Comparison of ENCODE assay signal across 1 cellular context in genomic region chr9:34072868-34073590, GRCh38.
TF ChIP-seq lines count a peak whose summit lies in the region.

No MANE protein-coding gene starts in this region.

TF ChIP-seq in HepG2, 621 proteins besides CTCF, POLR2A, EP300 and RAD21 (continued from another document and continues in another):
- no peak for TF ChIP-seq ZNF570 (CRISPR knock-in tag; IDR thresholded peaks at IDR 0.05; ENCODE audit: borderline replicate concordance)
- peak; percentile 44; the same call in 1 of the 2 replicates for TF ChIP-seq ZNF3 (CRISPR knock-in tag; IDR thresholded peaks at IDR 0.05)
- TF ChIP-seq PAF1 (CRISPR knock-in tag; IDR thresholded peaks at IDR 0.05) = no peak
- no peak for TF ChIP-seq NFKB2 (CRISPR knock-in tag; IDR thresholded peaks at IDR 0.05; ENCODE audit: borderline replicate concordance)
- TF ChIP-seq CC2D1A (CRISPR knock-in tag; IDR thresholded peaks at IDR 0.05) = no peak
- no peak for TF ChIP-seq ZNF713 (CRISPR knock-in tag; IDR thresholded peaks at IDR 0.05)
- TF ChIP-seq ZNF615 (CRISPR knock-in tag; IDR thresholded peaks at IDR 0.05; ENCODE audit: borderline replicate concordance) = no peak
- TF ChIP-seq DMAP1 (CRISPR knock-in tag; IDR thresholded peaks at IDR 0.05) = 0 out of 2 replicates have a peak, but pooled peaks have one; percentile 16
- TF ChIP-seq SPEN (CRISPR knock-in tag; IDR thresholded peaks at IDR 0.05; ENCODE audit: low read depth) = peak; percentile 32; the same call in 1 of the 2 replicates
- TF ChIP-seq, protein P1, sequence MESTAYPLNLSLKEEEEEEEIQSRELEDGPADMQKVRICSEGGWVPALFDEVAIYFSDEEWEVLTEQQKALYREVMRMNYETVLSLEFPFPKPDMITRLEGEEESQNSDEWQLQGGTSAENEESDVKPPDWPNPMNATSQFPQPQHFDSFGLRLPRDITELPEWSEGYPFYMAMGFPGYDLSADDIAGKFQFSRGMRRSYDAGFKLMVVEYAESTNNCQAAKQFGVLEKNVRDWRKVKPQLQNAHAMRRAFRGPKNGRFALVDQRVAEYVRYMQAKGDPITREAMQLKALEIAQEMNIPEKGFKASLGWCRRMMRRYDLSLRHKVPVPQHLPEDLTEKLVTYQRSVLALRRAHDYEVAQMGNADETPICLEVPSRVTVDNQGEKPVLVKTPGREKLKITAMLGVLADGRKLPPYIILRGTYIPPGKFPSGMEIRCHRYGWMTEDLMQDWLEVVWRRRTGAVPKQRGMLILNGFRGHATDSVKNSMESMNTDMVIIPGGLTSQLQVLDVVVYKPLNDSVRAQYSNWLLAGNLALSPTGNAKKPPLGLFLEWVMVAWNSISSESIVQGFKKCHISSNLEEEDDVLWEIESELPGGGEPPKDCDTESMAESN (CRISPR knock-in tag; conservative IDR thresholded peaks at IDR 0.05) = no peak
- TF ChIP-seq ZNF556 (CRISPR knock-in tag; IDR thresholded peaks at IDR 0.05; ENCODE audit: borderline replicate concordance) = no peak
- no peak for TF ChIP-seq GTF3A (CRISPR knock-in tag; conservative IDR thresholded peaks at IDR 0.05)
- TF ChIP-seq ZNF616 (CRISPR knock-in tag; IDR thresholded peaks at IDR 0.05; ENCODE audit: low read depth) = no peak
- no peak for TF ChIP-seq ZNF607 (CRISPR knock-in tag; IDR thresholded peaks at IDR 0.05; ENCODE audit: borderline replicate concordance)
- TF ChIP-seq ATF7 (IDR thresholded peaks at IDR 0.05) = no peak
- no peak for TF ChIP-seq ATF7 (CRISPR knock-in tag; IDR thresholded peaks at IDR 0.05)
- TF ChIP-seq ZNF720 (CRISPR knock-in tag; IDR thresholded peaks at IDR 0.05) = no peak
- TF ChIP-seq ISX (CRISPR knock-in tag; conservative IDR thresholded peaks at IDR 0.05) = no peak
- no peak for TF ChIP-seq ZNF678 (CRISPR knock-in tag; IDR thresholded peaks at IDR 0.05)
- TF ChIP-seq PAX8 (CRISPR knock-in tag; IDR thresholded peaks at IDR 0.05; ENCODE audit: borderline replicate concordance) = no peak
- TF ChIP-seq NPAS2 (CRISPR knock-in tag; IDR thresholded peaks at IDR 0.05; ENCODE audit: borderline replicate concordance) = no peak
- TF ChIP-seq KLF9 (CRISPR knock-in tag; IDR thresholded peaks at IDR 0.05; ENCODE audit: low read depth) = no peak
- no peak for TF ChIP-seq SYNCRIP (IDR thresholded peaks at IDR 0.05; ENCODE audit: insufficient read depth, low read depth, low read length)
- TF ChIP-seq CCDC6 (CRISPR knock-in tag; IDR thresholded peaks at IDR 0.05) = no peak
- TF ChIP-seq DPF2 (CRISPR knock-in tag; IDR thresholded peaks at IDR 0.05; ENCODE audit: borderline replicate concordance, low read depth) = no peak
- TF ChIP-seq, protein P2, sequence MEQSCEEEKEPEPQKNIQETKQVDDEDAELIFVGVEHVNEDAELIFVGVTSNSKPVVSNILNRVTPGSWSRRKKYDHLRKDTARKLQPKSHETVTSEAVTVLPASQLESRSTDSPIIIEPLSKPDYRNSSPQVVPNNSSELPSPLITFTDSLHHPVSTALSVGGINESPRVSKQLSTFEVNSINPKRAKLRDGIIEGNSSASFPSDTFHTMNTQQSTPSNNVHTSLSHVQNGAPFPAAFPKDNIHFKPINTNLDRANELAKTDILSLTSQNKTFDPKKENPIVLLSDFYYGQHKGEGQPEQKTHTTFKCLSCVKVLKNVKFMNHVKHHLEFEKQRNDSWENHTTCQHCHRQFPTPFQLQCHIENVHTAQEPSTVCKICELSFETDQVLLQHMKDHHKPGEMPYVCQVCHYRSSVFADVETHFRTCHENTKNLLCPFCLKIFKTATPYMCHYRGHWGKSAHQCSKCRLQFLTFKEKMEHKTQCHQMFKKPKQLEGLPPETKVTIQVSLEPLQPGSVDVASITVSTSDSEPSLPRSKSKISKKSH (CRISPR knock-in tag; IDR thresholded peaks at IDR 0.05; ENCODE audit: borderline replicate concordance) = no peak
- TF ChIP-seq ZNF101 (CRISPR knock-in tag; IDR thresholded peaks at IDR 0.05; ENCODE audit: borderline replicate concordance, low read depth) = no peak
- no peak for TF ChIP-seq ZNF547 (CRISPR knock-in tag; IDR thresholded peaks at IDR 0.05)
- no peak for TF ChIP-seq ZNF7 (CRISPR knock-in tag; IDR thresholded peaks at IDR 0.05)
- no peak; the same call in 1 of the 2 replicates for TF ChIP-seq RXRA (CRISPR knock-in tag; IDR thresholded peaks at IDR 0.05)
- TF ChIP-seq ZNF235 (CRISPR knock-in tag; IDR thresholded peaks at IDR 0.05; ENCODE audit: borderline replicate concordance) = no peak
- no peak for TF ChIP-seq ZNF891 (CRISPR knock-in tag; IDR thresholded peaks at IDR 0.05)
- TF ChIP-seq RARG (CRISPR knock-in tag; IDR thresholded peaks at IDR 0.05; ENCODE audit: low read depth) = no peak
- 0 out of 2 replicates have a peak, but pooled peaks have one; percentile 24 for TF ChIP-seq SIX4 (CRISPR knock-in tag; IDR thresholded peaks at IDR 0.05)
- peak; percentile 40; the same call in 1 of the 2 replicates for TF ChIP-seq SALL2 (CRISPR knock-in tag; IDR thresholded peaks at IDR 0.05)
- TF ChIP-seq ZZZ3 (CRISPR knock-in tag; IDR thresholded peaks at IDR 0.05; ENCODE audit: borderline replicate concordance) = no peak
- TF ChIP-seq ZNF256 (CRISPR knock-in tag; conservative IDR thresholded peaks at IDR 0.05) = no peak
- peak; percentile 43; the same call in 1 of the 2 replicates for TF ChIP-seq ZFP90 (CRISPR knock-in tag; IDR thresholded peaks at IDR 0.05; ENCODE audit: borderline replicate concordance)
- TF ChIP-seq RBFOX2 (IDR thresholded peaks at IDR 0.05; ENCODE audit: low read depth, low read length) = no peak
- no peak for TF ChIP-seq ZNF703 (CRISPR knock-in tag; IDR thresholded peaks at IDR 0.05; ENCODE audit: borderline replicate concordance)
- no peak for TF ChIP-seq PRDM15 (CRISPR knock-in tag; IDR thresholded peaks at IDR 0.05)
- TF ChIP-seq ZNF33B (CRISPR knock-in tag; IDR thresholded peaks at IDR 0.05) = 0 out of 2 replicates have a peak, but pooled peaks have one; percentile 65
- TF ChIP-seq RBM39 (IDR thresholded peaks at IDR 0.05; ENCODE audit: low read depth, low read length, poor library complexity, severe bottlenecking) = no peak
- TF ChIP-seq GABPA (IDR thresholded peaks at IDR 0.05; ENCODE audit: low read depth, low read length) = no peak
- TF ChIP-seq GABPA (CRISPR knock-in tag; IDR thresholded peaks at IDR 0.05; ENCODE audit: low read depth) = no peak
- TF ChIP-seq SKI (IDR thresholded peaks at IDR 0.05; ENCODE audit: partially characterized antibody) = peak; percentile 64
- no peak for TF ChIP-seq DBP (CRISPR knock-in tag; IDR thresholded peaks at IDR 0.05; ENCODE audit: not compliant biosample characterization)
- TF ChIP-seq ZFP36 (IDR thresholded peaks at IDR 0.05; ENCODE audit: borderline replicate concordance, low read depth, low read length, partially characterized antibody) = no peak
- TF ChIP-seq CAMTA2 (CRISPR knock-in tag; IDR thresholded peaks at IDR 0.05; ENCODE audit: borderline replicate concordance) = no peak
- TF ChIP-seq TCF12 (IDR thresholded peaks at IDR 0.05) = no peak
- TF ChIP-seq TCF12 (CRISPR knock-in tag; IDR thresholded peaks at IDR 0.05) = no peak
- TF ChIP-seq RXRB (CRISPR knock-in tag; IDR thresholded peaks at IDR 0.05; ENCODE audit: borderline replicate concordance) = peak; percentile 56; the same call in 1 of the 2 replicates
- peak; percentile 60 for TF ChIP-seq THAP11 (CRISPR knock-in tag; IDR thresholded peaks at IDR 0.05)
- TF ChIP-seq, protein P3, sequence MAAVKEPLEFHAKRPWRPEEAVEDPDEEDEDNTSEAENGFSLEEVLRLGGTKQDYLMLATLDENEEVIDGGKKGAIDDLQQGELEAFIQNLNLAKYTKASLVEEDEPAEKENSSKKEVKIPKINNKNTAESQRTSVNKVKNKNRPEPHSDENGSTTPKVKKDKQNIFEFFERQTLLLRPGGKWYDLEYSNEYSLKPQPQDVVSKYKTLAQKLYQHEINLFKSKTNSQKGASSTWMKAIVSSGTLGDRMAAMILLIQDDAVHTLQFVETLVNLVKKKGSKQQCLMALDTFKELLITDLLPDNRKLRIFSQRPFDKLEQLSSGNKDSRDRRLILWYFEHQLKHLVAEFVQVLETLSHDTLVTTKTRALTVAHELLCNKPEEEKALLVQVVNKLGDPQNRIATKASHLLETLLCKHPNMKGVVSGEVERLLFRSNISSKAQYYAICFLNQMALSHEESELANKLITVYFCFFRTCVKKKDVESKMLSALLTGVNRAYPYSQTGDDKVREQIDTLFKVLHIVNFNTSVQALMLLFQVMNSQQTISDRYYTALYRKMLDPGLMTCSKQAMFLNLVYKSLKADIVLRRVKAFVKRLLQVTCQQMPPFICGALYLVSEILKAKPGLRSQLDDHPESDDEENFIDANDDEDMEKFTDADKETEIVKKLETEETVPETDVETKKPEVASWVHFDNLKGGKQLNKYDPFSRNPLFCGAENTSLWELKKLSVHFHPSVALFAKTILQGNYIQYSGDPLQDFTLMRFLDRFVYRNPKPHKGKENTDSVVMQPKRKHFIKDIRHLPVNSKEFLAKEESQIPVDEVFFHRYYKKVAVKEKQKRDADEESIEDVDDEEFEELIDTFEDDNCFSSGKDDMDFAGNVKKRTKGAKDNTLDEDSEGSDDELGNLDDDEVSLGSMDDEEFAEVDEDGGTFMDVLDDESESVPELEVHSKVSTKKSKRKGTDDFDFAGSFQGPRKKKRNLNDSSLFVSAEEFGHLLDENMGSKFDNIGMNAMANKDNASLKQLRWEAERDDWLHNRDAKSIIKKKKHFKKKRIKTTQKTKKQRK (IDR thresholded peaks at IDR 0.05; ENCODE audit: low read length) = no peak
- TF ChIP-seq ZNF33A (CRISPR knock-in tag; IDR thresholded peaks at IDR 0.05; ENCODE audit: borderline replicate concordance) = no peak
- TF ChIP-seq ZMAT5 (CRISPR knock-in tag; IDR thresholded peaks at IDR 0.05; ENCODE audit: borderline replicate concordance, low read depth) = no peak
- TF ChIP-seq, protein P4, sequence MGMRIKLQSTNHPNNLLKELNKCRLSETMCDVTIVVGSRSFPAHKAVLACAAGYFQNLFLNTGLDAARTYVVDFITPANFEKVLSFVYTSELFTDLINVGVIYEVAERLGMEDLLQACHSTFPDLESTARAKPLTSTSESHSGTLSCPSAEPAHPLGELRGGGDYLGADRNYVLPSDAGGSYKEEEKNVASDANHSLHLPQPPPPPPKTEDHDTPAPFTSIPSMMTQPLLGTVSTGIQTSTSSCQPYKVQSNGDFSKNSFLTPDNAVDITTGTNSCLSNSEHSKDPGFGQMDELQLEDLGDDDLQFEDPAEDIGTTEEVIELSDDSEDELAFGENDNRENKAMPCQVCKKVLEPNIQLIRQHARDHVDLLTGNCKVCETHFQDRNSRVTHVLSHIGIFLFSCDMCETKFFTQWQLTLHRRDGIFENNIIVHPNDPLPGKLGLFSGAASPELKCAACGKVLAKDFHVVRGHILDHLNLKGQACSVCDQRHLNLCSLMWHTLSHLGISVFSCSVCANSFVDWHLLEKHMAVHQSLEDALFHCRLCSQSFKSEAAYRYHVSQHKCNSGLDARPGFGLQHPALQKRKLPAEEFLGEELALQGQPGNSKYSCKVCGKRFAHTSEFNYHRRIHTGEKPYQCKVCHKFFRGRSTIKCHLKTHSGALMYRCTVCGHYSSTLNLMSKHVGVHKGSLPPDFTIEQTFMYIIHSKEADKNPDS (CRISPR knock-in tag; IDR thresholded peaks at IDR 0.05) = no peak
- no peak for TF ChIP-seq MYC (CRISPR knock-in tag; IDR thresholded peaks at IDR 0.05; ENCODE audit: borderline replicate concordance)
- TF ChIP-seq TEAD2 (CRISPR knock-in tag; IDR thresholded peaks at IDR 0.05) = no peak
- TF ChIP-seq PHF5A (CRISPR knock-in tag; IDR thresholded peaks at IDR 0.05; ENCODE audit: low read depth, unreplicated experiment) = no peak
- TF ChIP-seq YEATS2 (CRISPR knock-in tag; IDR thresholded peaks at IDR 0.05; ENCODE audit: borderline replicate concordance) = no peak
- no peak for TF ChIP-seq SRF (IDR thresholded peaks at IDR 0.05; ENCODE audit: low read depth, low read length)
- no peak for TF ChIP-seq ZNF777 (CRISPR knock-in tag; IDR thresholded peaks at IDR 0.05)
- TF ChIP-seq MEF2D (CRISPR knock-in tag; IDR thresholded peaks at IDR 0.05) = 0 out of 2 replicates have a peak, but pooled peaks have one; percentile 41
